ENCODE assay signal across 8 cellular contexts in genomic region chr6:110180228-110181008, GRCh38. TPM values are rescaled to one million over a fixed set of nuclear protein-coding genes. Genes with fewer than 3 reads are reported as not detected.
DNase-seq lines count a peak whose midpoint lies in the region; ATAC-seq, FAIRE-seq and TF ChIP-seq lines count a peak whose summit lies in the region.

Gene CDC40, plus strand, starts transcription at chr6:110180427. Its CDS starts 18 bp downstream, at chr6:110180445.

- ATAC-seq in HG02763 (IDR thresholded peaks at IDR 0.05; ENCODE audit: unreplicated experiment): peak; percentile 53
- peak; percentile 62 for ATAC-seq in naive thymus-derived CD4-positive, alpha-beta T cell
- peak; percentile 50 for ATAC-seq in stimulated activated naive CD8-positive, alpha-beta T cell treated with anti-CD3 and anti-CD28 coated beads, Interleukin-15, amount 100 ng/mL, for 72 hours

- peaks cover 5 to 12% (median 6%) of the 10 kb centered on the region in 7 donors for H3K4me1 Mint-ChIP-seq in naive thymus-derived CD4-positive, alpha-beta T cell
- H3K4me1 Mint-ChIP-seq in stimulated activated naive CD8-positive, alpha-beta T cell treated with anti-CD3 and anti-CD28 coated beads, Interleukin-15, amount 100 ng/mL, for 72 hours: peaks cover 3% of the 10 kb centered on the region

- TF ChIP-seq CTCF in endothelial cell of umbilical vein (IDR thresholded peaks at IDR 0.05; ENCODE audit: extremely low read depth in 1 of 2, insufficient read depth in 1 of 2, low read depth in 1 of 2, low read length in 2 of 2): no peak

- no peak within 1 kb of the TSS for H3K4me3 Mint-ChIP-seq in naive thymus-derived CD4-positive, alpha-beta T cell
- no peak within 1 kb of the TSS for H3K4me3 Mint-ChIP-seq in stimulated activated naive CD8-positive, alpha-beta T cell treated with anti-CD3 and anti-CD28 coated beads, Interleukin-15, amount 100 ng/mL, for 72 hours

- H3K9me3 Mint-ChIP-seq in naive thymus-derived CD4-positive, alpha-beta T cell: no peaks in the 10 kb centered on the region
- no peaks in the 10 kb centered on the region for H3K9me3 Mint-ChIP-seq in stimulated activated naive CD8-positive, alpha-beta T cell treated with anti-CD3 and anti-CD28 coated beads, Interleukin-15, amount 100 ng/mL, for 72 hours

- peaks cover 0 to 2% (median 0%) of the 10 kb centered on the region in 5 donors for H3K36me3 Mint-ChIP-seq in naive thymus-derived CD4-positive, alpha-beta T cell

- intact Hi-C loops in endothelial cell of umbilical vein (cut with micrococcal nuclease): loop anchor here (1.0 to 10.0 kb wide), 4 partner anchors 85 to 1616 kb away; partner anchors contain the start of genes AK9, CDK19, FIG4 and FOXO3
- intact Hi-C loops in naive thymus-derived CD4-positive, alpha-beta T cell (cut with micrococcal nuclease): loop anchor here (1.0 to 10.0 kb wide), 19 partner anchors 20 to 1904 kb away; partner anchors contain the start of genes AK9 (in 2 of the 2), CDK19 (in 2 of the 2), FIG4 (in 2 of the 2) and GTF3C6 (in 2 of the 2)

- no peaks in the 10 kb centered on the region for H3K9me1 ChIP-seq in endothelial cell of umbilical vein (replicated peaks; ENCODE audit: control insufficient read depth, extremely low read depth, insufficient read depth, low read length)

- peaks cover 1 to 13% (median 2%) of the 10 kb centered on the region in 5 donors for H3K27me3 Mint-ChIP-seq in naive thymus-derived CD4-positive, alpha-beta T cell
- no peaks in the 10 kb centered on the region for H3K27me3 Mint-ChIP-seq in stimulated activated naive CD8-positive, alpha-beta T cell treated with anti-CD3 and anti-CD28 coated beads, Interleukin-15, amount 100 ng/mL, for 72 hours

- peak within 1 kb of the TSS; percentile 95 for H3K9ac ChIP-seq in endothelial cell of umbilical vein (replicated peaks; ENCODE audit: extremely low read depth, insufficient read depth, low read length)

- peak within 1 kb of the TSS; percentile 61 to 94 (median 92) for H3K4me3 ChIP-seq in endothelial cell of umbilical vein (replicated peaks in 1 of 3; ENCODE audit: insufficient read depth in 1 of 3, low read depth in 1 of 3, low read length in 3 of 3)
- peak within 1 kb of the TSS; percentile 83 for H3K4me3 ChIP-seq in naive thymus-derived CD4-positive, alpha-beta T cell (ENCODE audit: low read length)

- POLR2A ChIA-PET in endothelial cell of umbilical vein (lab: Charles Lee): interaction anchor here (0.8 to 1.1 kb wide), 3 partner anchors 17 to 694 kb away, joined by 3 to 8 read pairs (median 3); partner anchors contain the start of gene AMD1
- POLR2A ChIA-PET in naive thymus-derived CD4-positive, alpha-beta T cell (lab: Charles Lee): interaction anchor here (0.7 to 1.9 kb wide), 14 partner anchors 8 to 1303 kb away, joined by 3 to 7 read pairs (median 4); partner anchors contain the start of genes AK9, AMD1, FIG4 and GTF3C6

- dilution Hi-C loops in endothelial cell of umbilical vein (cut with MboI; ENCODE audit: extremely low pct_ligation_motif_present, low sequenced_read_pairs): no loop called here

- BruUV-seq in endothelial cell of umbilical vein (replicated peaks; lab: Mats Ljungman, UMichigan): TSS peak; percentile 39

- peak within 1 kb of the TSS; percentile 87 for H3K4me2 ChIP-seq in endothelial cell of umbilical vein (ENCODE audit: insufficient read depth, low read length)

- H3K27ac ChIP-seq in endothelial cell of umbilical vein (ENCODE audit: insufficient read depth, low read depth, low read length): peak within 1 kb of the TSS; percentile 87
- H3K27ac ChIP-seq in naive thymus-derived CD4-positive, alpha-beta T cell (ENCODE audit: low read depth, low read length): peak within 1 kb of the TSS; percentile 90

- peaks cover 55% of the 10 kb centered on the region for H3K79me2 ChIP-seq in endothelial cell of umbilical vein (ENCODE audit: control insufficient read depth, insufficient read depth, low read length)

- peaks cover 6% of the 10 kb centered on the region for H4K20me1 ChIP-seq in endothelial cell of umbilical vein (replicated peaks; ENCODE audit: control insufficient read depth, extremely low read depth, insufficient read depth, low read length)

- no peak for FAIRE-seq in endothelial cell of umbilical vein (lab: Jason Lieb, UNC)

- DNase-seq in NCI-H1436 (lab: John Stamatoyannopoulos, UW): peak; percentile 36
- no peak for DNase-seq in NCI-H1436 treated with DMSO at 0.1 percent for 48 hours (lab: John Stamatoyannopoulos, UW)
- DNase-seq in NCI-H345 treated with DMSO at 0.1 percent for 48 hours (lab: John Stamatoyannopoulos, UW; ENCODE audit: unreplicated experiment): peak; percentile 38
- DNase-seq in activated CD8-positive, alpha-beta memory T cell treated with anti-CD3 and anti-CD28 coated beads for 24 hours: peak; percentile 83
- DNase-seq in endothelial cell of umbilical vein (ENCODE audit: low read depth, low spot score): no peak
- DNase-seq in naive thymus-derived CD4-positive, alpha-beta T cell: peak in 4 of 9 donors; percentile 11 to 62 (median 52)
- peak; percentile 51 to 63 for DNase-seq in stimulated activated naive CD8-positive, alpha-beta T cell treated with anti-CD3 and anti-CD28 coated beads, Interleukin-15, amount 100 ng/mL, for 72 hours

- peak within 1 kb of the TSS in 1 of 9 donors; percentile 87 for H3K27ac Mint-ChIP-seq in naive thymus-derived CD4-positive, alpha-beta T cell
- no peak within 1 kb of the TSS for H3K27ac Mint-ChIP-seq in stimulated activated naive CD8-positive, alpha-beta T cell treated with anti-CD3 and anti-CD28 coated beads, Interleukin-15, amount 100 ng/mL, for 72 hours

- CTCF ChIA-PET in endothelial cell of umbilical vein (lab: Charles Lee): interaction anchor here (1.1 to 2.4 kb wide), 4 partner anchors 19 to 209 kb away, joined by 4 to 24 read pairs (median 6); no protein-coding TSS in a partner anchor
- CTCF ChIA-PET in naive thymus-derived CD4-positive, alpha-beta T cell (lab: Charles Lee): interaction anchor here (1.1 to 1.6 kb wide), 5 partner anchors 141 to 798 kb away, joined by 3 to 5 read pairs (median 3); partner anchors contain the start of genes AK9 and CDK19

- H3K27me3 ChIP-seq in endothelial cell of umbilical vein (ENCODE audit: control insufficient read depth in 2 of 2, insufficient read depth in 2 of 2, low read length in 2 of 2): no peaks in the 10 kb centered on the region
- H3K27me3 ChIP-seq in naive thymus-derived CD4-positive, alpha-beta T cell (ENCODE audit: control insufficient read depth in 2 of 2, insufficient read depth in 2 of 2, low read length in 2 of 2): peaks cover 0 to 2% of the 10 kb centered on the region in 2 donors

- no peaks in the 10 kb centered on the region for H3K36me3 ChIP-seq in endothelial cell of umbilical vein (ENCODE audit: control insufficient read depth in 2 of 2, extremely low read depth in 1 of 2, insufficient read depth in 2 of 2, low read length in 2 of 2)
- H3K36me3 ChIP-seq in naive thymus-derived CD4-positive, alpha-beta T cell (ENCODE audit: control insufficient read depth in 2 of 3, insufficient read depth in 3 of 3, low read length in 3 of 3): peaks cover 0 to 5% (median 0%) of the 10 kb centered on the region in 3 experiments

- H3K4me1 ChIP-seq in endothelial cell of umbilical vein (ENCODE audit: control insufficient read depth, extremely low read depth, insufficient read depth, low read length): peaks cover 30% of the 10 kb centered on the region
- H3K4me1 ChIP-seq in naive thymus-derived CD4-positive, alpha-beta T cell (ENCODE audit: control insufficient read depth in 2 of 2, insufficient read depth in 2 of 2, low read length in 2 of 2): peaks cover 17 to 23% of the 10 kb centered on the region in 2 donors

- peak; percentile 81 for TF ChIP-seq POLR2A in endothelial cell of umbilical vein (IDR thresholded peaks at IDR 0.05; ENCODE audit: low read depth, low read length)

- H3K9me3 ChIP-seq in endothelial cell of umbilical vein (replicated peaks; ENCODE audit: control insufficient read depth, insufficient read depth, low read length): no peaks in the 10 kb centered on the region
- H3K9me3 ChIP-seq in naive thymus-derived CD4-positive, alpha-beta T cell (ENCODE audit: control insufficient read depth in 2 of 3, low read length in 3 of 3): no peaks in the 10 kb centered on the region

- peak within 1 kb of the TSS; percentile 85 for H2AFZ ChIP-seq in endothelial cell of umbilical vein (ENCODE audit: low read depth, low read length)

TF ChIP-seq in endothelial cell of umbilical vein, 7 proteins besides CTCF, POLR2A, EP300 and RAD21:
- no peak for TF ChIP-seq MAX (IDR thresholded peaks at IDR 0.05; ENCODE audit: insufficient read depth, insufficient read length)
- no peak for TF ChIP-seq JUN (IDR thresholded peaks at IDR 0.05; ENCODE audit: borderline replicate concordance, insufficient read depth, insufficient read length, low read depth)
- no peak for TF ChIP-seq GATA2 (IDR thresholded peaks at IDR 0.05; ENCODE audit: insufficient read depth, insufficient read length, low read depth, low read length)
- TF ChIP-seq MYC (IDR thresholded peaks at IDR 0.05; ENCODE audit: low read depth, low read length): no peak
- TF ChIP-seq POLR2AphosphoS5 (IDR thresholded peaks at IDR 0.05; ENCODE audit: insufficient read depth, low read depth, low read length): no peak
- TF ChIP-seq EZH2 (IDR thresholded peaks at IDR 0.05; ENCODE audit: borderline replicate concordance, low read depth, low read length, severe bottlenecking): no peak
- no peak for TF ChIP-seq FOS (IDR thresholded peaks at IDR 0.05; ENCODE audit: borderline replicate concordance, insufficient read depth, low read length)

RNA-seq across cellular contexts. Expression of gene CDC40, which starts in this region (rescaled TPM):
- total RNA-seq in endothelial cell of umbilical vein: 16.2 and 18.5 TPM in 2 replicates
- polyA plus RNA-seq in endothelial cell of umbilical vein: 5.4 and 7.2 TPM in 2 replicates
- polyA plus RNA-seq in endothelial cell of umbilical vein (2011; cell fraction: cytosol; rRNA removed): 7.8 and 8.0 TPM in 2 replicates
- polyA plus RNA-seq in endothelial cell of umbilical vein (2011; cell fraction: nucleus; rRNA removed): 7.4 and 9.4 TPM in 2 replicates
- polyA plus RNA-seq in endothelial cell of umbilical vein (2012): 12.9 and 17.5 TPM in 2 replicates
- 12.3 and 18.3 TPM in 2 replicates for polyA minus RNA-seq in endothelial cell of umbilical vein
- polyA minus RNA-seq in endothelial cell of umbilical vein (2011; cell fraction: cytosol; rRNA and poly(A)+ RNA removed): 17.0 TPM
- 9.1 and 14.4 TPM in 2 replicates for polyA minus RNA-seq in endothelial cell of umbilical vein (2011; cell fraction: nucleus; rRNA and poly(A)+ RNA removed)
- total RNA-seq in naive thymus-derived CD4-positive, alpha-beta T cell: 10 to 100 TPM; 25.2 to 40.6 (median 36.2) TPM
- 10 to 100 TPM; 21.3 to 32.2 TPM for polyA plus RNA-seq in naive thymus-derived CD4-positive, alpha-beta T cell

Comparison
In these comparisons a context has a peak if more than half of its experiments do, and no peak if none do; other contexts are left out.
1. DNase-seq: peak in NCI-H1436 (single experiment), NCI-H345 treated with DMSO at 0.1 percent for 48 hours (single experiment), activated CD8-positive, alpha-beta memory T cell treated with anti-CD3 and anti-CD28 coated beads for 24 hours (single experiment) and stimulated activated naive CD8-positive, alpha-beta T cell treated with anti-CD3 and anti-CD28 coated beads, Interleukin-15, amount 100 ng/mL, for 72 hours (2 of 2); none in NCI-H1436 treated with DMSO at 0.1 percent for 48 hours (single experiment) and endothelial cell of umbilical vein (single experiment).
2. Peak in every context shown above with its lines, with median percentiles within 50 percentile points of each other: ATAC-seq.